ENCODE assay signal across 18 cellular contexts in genomic region chr2:15751477-15751876, GRCh38.
DNase-seq lines count a peak whose midpoint lies in the region; ATAC-seq and TF ChIP-seq lines count a peak whose summit lies in the region.
"Had no signal": no experiment of that assay in that cellular context is flagged by ENCODE, and none has a peak within 500 bp of the region (broad histone marks: within the 10 kb centered on the region; RNA-seq: fewer than 3 reads in every experiment).

No MANE protein-coding gene starts in this region.

- H3K27ac Mint-ChIP-seq in endodermal cell = no peak overlapping the region
- H3K27ac Mint-ChIP-seq: CD4-positive, alpha-beta memory T cell had no signal

- DNase-seq in cardiac muscle cell (ENCODE audit: low read depth in 1 of 2, low spot score in 1 of 2) (no peak), left ventricle myocardium inferior (no peak), coronary artery (ENCODE audit: low spot score) (peak; percentile 12), endodermal cell (peak; percentile 6), left colon (no peak)
- DNase-seq: 8988T; C1 segment of cervical spinal cord; Calu3; CD4-positive, alpha-beta memory T cell; COR-L47; DMS53; DMS79 treated with DMSO at 0.1 percent for 48 hours; GF-D8; GOT3; HCEC 1CT had no signal

- no peak overlapping the region for H3K9ac ChIP-seq in endodermal cell (ENCODE audit: extremely low read depth, low read length, poor library complexity, severe bottlenecking)

- H3K9me3 ChIP-seq in cardiac muscle cell (ENCODE audit: low read depth) (no peaks in the 10 kb centered on the region), left ventricle myocardium inferior (replicated peaks) (no peaks in the 10 kb centered on the region), endodermal cell (ENCODE audit: control insufficient read depth, low read length) (no peaks in the 10 kb centered on the region)
- H3K9me3 ChIP-seq: A549 had no signal

- 82 to 100% methylated on average over 2 of the region's 2 CpGs for WGBS in endodermal cell (ENCODE audit: insufficient coverage in 1 of 2, insufficient read length in 1 of 2), 2 experiments

- no peaks in the 10 kb centered on the region for H3K36me3 Mint-ChIP-seq in endodermal cell (ENCODE audit: low read depth)
- H3K36me3 Mint-ChIP-seq: CD4-positive, alpha-beta memory T cell had no signal

- H3K27ac ChIP-seq in cardiac muscle cell (peak overlapping the region; percentile 91), left ventricle myocardium inferior (replicated peaks) (no peak overlapping the region), coronary artery (no peak overlapping the region), endodermal cell (ENCODE audit: low read depth, low read length) (no peak overlapping the region)
- H3K27ac ChIP-seq: A549 had no signal

- H3K4me3 ChIP-seq in cardiac muscle cell (no peak overlapping the region), left ventricle myocardium inferior (no peak overlapping the region), coronary artery (no peak overlapping the region), endodermal cell (ENCODE audit: low read length) (no peak overlapping the region)
- H3K4me3 ChIP-seq: A549 had no signal

- H3K36me3 ChIP-seq in cardiac muscle cell (no peaks in the 10 kb centered on the region), left ventricle myocardium inferior (no peaks in the 10 kb centered on the region), endodermal cell (ENCODE audit: control insufficient read depth, insufficient read depth, low read length) (no peaks in the 10 kb centered on the region)

- TF ChIP-seq CTCF in cardiac muscle cell (IDR thresholded peaks at IDR 0.05; ENCODE audit: low read depth, low read length) (no peak), left ventricle myocardium inferior (IDR thresholded peaks at IDR 0.05; ENCODE audit: borderline replicate concordance) (no peak), coronary artery (IDR thresholded peaks at IDR 0.05) (no peak), endodermal cell (conservative IDR thresholded peaks at IDR 0.05) (no peak)

- no peak overlapping the region for H3K4me3 Mint-ChIP-seq in endodermal cell
- H3K4me3 Mint-ChIP-seq: CD4-positive, alpha-beta memory T cell had no signal

- H3K9me3 Mint-ChIP-seq in endodermal cell = no peaks in the 10 kb centered on the region

- intact Hi-C loops in left ventricle myocardium inferior (cut with micrococcal nuclease) (no loop called here), left colon (cut with DNase I, micrococcal nuclease) (no loop called here)

- peaks cover 3% of the 10 kb centered on the region for H3K4me1 Mint-ChIP-seq in endodermal cell
- H3K4me1 Mint-ChIP-seq: CD4-positive, alpha-beta memory T cell had no signal

- ATAC-seq in left colon (no peak), HG03571 (IDR thresholded peaks at IDR 0.05; ENCODE audit: unreplicated experiment) (no peak), HG03025 (IDR thresholded peaks at IDR 0.05; ENCODE audit: low FRiP score, unreplicated experiment) (no peak)
- ATAC-seq: A549 had no signal

- H3K27me3 Mint-ChIP-seq in endodermal cell (ENCODE audit: insufficient read depth) = peaks cover 2% of the 10 kb centered on the region

- no peaks in the 10 kb centered on the region for H3K27me3 ChIP-seq in cardiac muscle cell
- no peaks in the 10 kb centered on the region for H3K27me3 ChIP-seq in left ventricle myocardium inferior (ENCODE audit: low read depth)
- H3K27me3 ChIP-seq in endodermal cell (ENCODE audit: control insufficient read depth, insufficient read depth, low read length, poor library complexity, severe bottlenecking) = no peaks in the 10 kb centered on the region

- H3K4me1 ChIP-seq in cardiac muscle cell (ENCODE audit: low read depth) (peaks cover 30% of the 10 kb centered on the region), left ventricle myocardium inferior (peaks cover 33% of the 10 kb centered on the region), endodermal cell (ENCODE audit: control insufficient read depth, insufficient read depth, low read length) (peaks cover 9% of the 10 kb centered on the region)
- H3K4me1 ChIP-seq: A549 had no signal

Comparison
In these comparisons a context has a peak if more than half of its experiments do, and no peak if none do; other contexts are left out.
1. DNase-seq: peak in coronary artery (single experiment) and endodermal cell (single experiment); none in cardiac muscle cell (0 of 2), left ventricle myocardium inferior (single experiment) and left colon (0 of 2).